ENCODE assay signal across 13 cellular contexts in the genomic region with DNA sequence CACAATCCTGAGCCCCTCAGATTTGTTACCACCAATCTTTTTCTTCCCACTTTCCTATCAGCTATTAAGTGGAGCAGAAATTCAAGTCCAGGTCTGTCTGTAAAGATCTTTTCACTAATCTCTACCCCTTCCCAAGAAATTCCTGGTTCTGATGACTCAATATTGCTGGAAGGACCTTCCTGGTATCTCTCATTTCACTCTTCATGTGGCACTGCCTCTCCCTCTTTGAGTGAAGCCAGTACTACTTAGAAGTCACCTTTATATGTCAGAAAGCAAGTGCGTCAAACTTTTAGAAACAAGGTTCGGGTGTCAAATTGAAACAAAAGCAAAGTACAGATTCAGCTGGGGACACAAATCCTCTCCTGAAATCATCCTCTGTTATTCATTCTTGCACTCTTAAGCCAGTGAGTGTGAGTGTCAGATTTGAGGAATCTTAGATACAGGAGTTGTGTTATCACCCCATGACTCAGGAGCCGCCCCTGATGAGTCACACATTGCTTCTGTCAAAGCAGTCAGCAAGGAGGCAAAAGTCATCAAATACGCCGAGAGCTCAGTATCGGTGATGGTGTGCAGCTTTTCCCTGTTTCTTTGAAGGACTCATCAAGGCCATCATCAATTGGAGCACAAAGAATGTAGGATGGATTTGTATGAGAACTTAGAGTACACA.
A peak's percentile ranks its signal among the peaks of the same experiment; 100 is the strongest.
DNase-seq lines count a peak whose midpoint lies in the region; ATAC-seq and TF ChIP-seq lines count a peak whose summit lies in the region.
"Had no signal": no experiment of that assay in that cellular context is flagged by ENCODE, and none has a peak within 500 bp of the region (broad histone marks: within the 10 kb centered on the region; RNA-seq: fewer than 3 reads in every experiment).

No MANE protein-coding gene starts in this region.

- H3K9me3 ChIP-seq in SJSA1 (replicated peaks), result no peaks in the 10 kb centered on the region
- H3K9me3 ChIP-seq: BLaER1 treated with 17β-estradiol and CSF1 and Interleukin-3, amounts not matched to agents 10 nM and 100 nM had no signal

- in situ Hi-C loops in KBM-7 (cut with MboI; ENCODE audit: low pct_unique_long_range_greater_than_20kb, low sequenced_read_pairs), result no loop called here

- no peaks in the 10 kb centered on the region for H3K36me3 ChIP-seq in SJSA1
- H3K36me3 ChIP-seq: BLaER1 treated with 17β-estradiol and CSF1 and Interleukin-3, amounts not matched to agents 10 nM and 100 nM had no signal

- no peak for TF ChIP-seq CTCF in fibroblast of pulmonary artery (IDR thresholded peaks at IDR 0.05; ENCODE audit: low read length, missing control alignments)

- H3K27ac ChIP-seq in SJSA1, result peak overlapping the region; percentile 26
- H3K27ac ChIP-seq: BLaER1 treated with 17β-estradiol and CSF1 and Interleukin-3, amounts not matched to agents 10 nM and 100 nM; VCaP had no signal

- ATAC-seq in left cardiac atrium (peak; percentile 76 to 96), Right ventricle myocardium superior (ENCODE audit: poor library complexity) (no peak)

- H3K27me3 ChIP-seq in SJSA1 (replicated peaks), result no peaks in the 10 kb centered on the region
- H3K27me3 ChIP-seq: BLaER1 treated with 17β-estradiol and CSF1 and Interleukin-3, amounts not matched to agents 10 nM and 100 nM had no signal

- intact Hi-C loops in left cardiac atrium (cut with DNase I) (no loop called here), Right ventricle myocardium superior (cut with DNase I) (no loop called here)

- peak; percentile 79 for DNase-seq in left cardiac atrium
- no peak for DNase-seq in Right ventricle myocardium superior
- peak; percentile 51 to 79 for DNase-seq in SJSA1 (ENCODE audit: low read depth in 1 of 2, low spot score in 2 of 2)
- DNase-seq in fibroblast of pulmonary artery (ENCODE audit: low read depth), result peak; percentile 77
- DNase-seq in stromal cell of bone marrow (ENCODE audit: low read depth), result peak; percentile 20
- no peak for DNase-seq in NCI-H2196 (lab: John Stamatoyannopoulos, UW; ENCODE audit: unreplicated experiment)
- DNase-seq in NCI-H2081 treated with DMSO at 0.1 percent for 48 hours (lab: John Stamatoyannopoulos, UW), result no peak
- DNase-seq in KBM-7, result no peak
- DNase-seq: activated naive CD4-positive, alpha-beta T cell treated with Interleukin-2 at 50 U/mL for 16 hours; foreskin melanocyte; H7 had no signal

- H3K4me3 ChIP-seq in SJSA1 (no peak overlapping the region), fibroblast of pulmonary artery (replicated peaks; ENCODE audit: low read depth, low read length) (no peak overlapping the region)
- H3K4me3 ChIP-seq: BLaER1 treated with 17β-estradiol and CSF1 and Interleukin-3, amounts not matched to agents 10 nM and 100 nM had no signal

- peaks cover 11% of the 10 kb centered on the region for H3K4me1 ChIP-seq in SJSA1 (replicated peaks)

Comparison
In these comparisons a context has a peak if more than half of its experiments do, and no peak if none do; other contexts are left out.
1. DNase-seq: peak in left cardiac atrium (single experiment), SJSA1 (2 of 2), fibroblast of pulmonary artery (single experiment) and stromal cell of bone marrow (single experiment); none in Right ventricle myocardium superior (single experiment), NCI-H2196 (single experiment), NCI-H2081 treated with DMSO at 0.1 percent for 48 hours (single experiment) and KBM-7 (single experiment).